Comparison of ENCODE assay signal across 9 cellular contexts in genomic region chr12:576613-577110, GRCh38.
DNase-seq lines count a peak whose midpoint lies in the region; ATAC-seq and TF ChIP-seq lines count a peak whose summit lies in the region.
"Had no signal": no experiment of that assay in that cellular context is flagged by ENCODE, and none has a peak within 500 bp of the region (broad histone marks: within the 10 kb centered on the region; RNA-seq: fewer than 3 reads in every experiment).

No MANE protein-coding gene starts in this region.

- peak overlapping the region in 2 of 3 donors; percentile 59 to 78 for H3K9ac ChIP-seq in skeletal muscle tissue (ENCODE audit: low read depth in 1 of 3, low read length in 3 of 3)

- H3K36me3 ChIP-seq in GM23338 (ENCODE audit: insufficient read depth), result no peaks in the 10 kb centered on the region
- H3K36me3 ChIP-seq in SJCRH30, result no peaks in the 10 kb centered on the region
- H3K36me3 ChIP-seq in gastroesophageal sphincter, result no peaks in the 10 kb centered on the region
- no peaks in the 10 kb centered on the region for H3K36me3 ChIP-seq in skeletal muscle tissue (ENCODE audit: control insufficient read depth in 3 of 3, insufficient read depth in 3 of 3, low read length in 3 of 3)

- H3K9me3 ChIP-seq in SJCRH30 (replicated peaks), result no peaks in the 10 kb centered on the region
- no peaks in the 10 kb centered on the region for H3K9me3 ChIP-seq in gastroesophageal sphincter
- H3K9me3 ChIP-seq in skeletal muscle tissue (ENCODE audit: control insufficient read depth in 3 of 3, low read length in 3 of 3), result no peaks in the 10 kb centered on the region

- peak overlapping the region; percentile 30; the same call in 1 of the 2 replicates for H3K4me3 ChIP-seq in GM23338
- peak overlapping the region; percentile 1; the same call in 1 of the 2 replicates for H3K4me3 ChIP-seq in SJCRH30
- no peak overlapping the region for H3K4me3 ChIP-seq in gastroesophageal sphincter
- H3K4me3 ChIP-seq in skeletal muscle tissue (ENCODE audit: low read length in 3 of 3), result peak overlapping the region; percentile 43 to 58 (median 56)

- no peak overlapping the region for H3K27ac Mint-ChIP-seq in GM23338

- DNase-seq in GM23338 (ENCODE audit: low spot score) (no peak), SJCRH30 (peak in 1 of 2 experiments; percentile 11), left lobe of liver (ENCODE audit: low spot score) (no peak), GM13977 (ENCODE audit: low spot score) (no peak), retina (no peak)
- DNase-seq: SIG-M5 had no signal

- no peaks in the 10 kb centered on the region; the same call in 2 of the 3 replicates for H3K9me3 Mint-ChIP-seq in GM23338

- in situ Hi-C loops in GM13977 (cut with MboI; ENCODE audit: low pct_unique_long_range_greater_than_20kb, low sequenced_read_pairs, unreplicated experiment), result no loop called here

- ATAC-seq in GM23338 (no peak), gastroesophageal sphincter (no peak), left lobe of liver (no peak), HG03432 (IDR thresholded peaks at IDR 0.05; ENCODE audit: unreplicated experiment) (no peak)

- no peaks in the 10 kb centered on the region for H4K20me1 ChIP-seq in GM23338 (replicated peaks; ENCODE audit: insufficient read depth)

- peak overlapping the region; percentile 95 for H2AFZ ChIP-seq in GM23338

- H3K36me3 Mint-ChIP-seq in GM23338 (ENCODE audit: low read depth), result no peaks in the 10 kb centered on the region; the same call in 2 of the 3 replicates

- no peaks in the 10 kb centered on the region; the same call in 1 of the 2 replicates for H3F3A ChIP-seq in GM23338 (replicated peaks; ENCODE audit: low read depth)

- H3K4me1 ChIP-seq in GM23338 (ENCODE audit: insufficient read depth) (peaks cover 8% of the 10 kb centered on the region; the same call in 1 of the 2 replicates), SJCRH30 (peaks cover 25% of the 10 kb centered on the region), gastroesophageal sphincter (peaks cover 0 to 47% (median 13%) of the 10 kb centered on the region in 3 donors), skeletal muscle tissue (ENCODE audit: control insufficient read depth in 3 of 3, insufficient read depth in 3 of 3, low read length in 3 of 3) (peaks cover 38 to 51% (median 50%) of the 10 kb centered on the region in 3 donors)

- H3K79me2 ChIP-seq in GM23338 (replicated peaks; ENCODE audit: insufficient read depth), result no peaks in the 10 kb centered on the region

- H3K4me3 Mint-ChIP-seq in GM23338, result no peak overlapping the region

- TF ChIP-seq CTCF in GM23338 (conservative IDR thresholded peaks at IDR 0.05; ENCODE audit: low read depth in 2 of 2) (no peak), gastroesophageal sphincter (IDR thresholded peaks at IDR 0.05) (no peak), GM13977 (IDR thresholded peaks at IDR 0.05; ENCODE audit: extremely low read depth, insufficient read depth, missing control alignments) (no peak)

- H3K4me1 Mint-ChIP-seq in GM23338, result peaks cover 22% of the 10 kb centered on the region

- H3K27me3 ChIP-seq in GM23338 (ENCODE audit: insufficient read depth) (peaks cover 7% of the 10 kb centered on the region; the same call in 1 of the 2 replicates), SJCRH30 (no peaks in the 10 kb centered on the region), gastroesophageal sphincter (no peaks in the 10 kb centered on the region), skeletal muscle tissue (ENCODE audit: control insufficient read depth in 3 of 3, insufficient read depth in 3 of 3, low read length in 3 of 3) (no peaks in the 10 kb centered on the region)

- H3K27ac ChIP-seq in GM23338 (ENCODE audit: low read depth), result no peak overlapping the region
- H3K27ac ChIP-seq in SJCRH30, result peak overlapping the region; percentile 39
- peak overlapping the region in 3 of 4 donors; percentile 65 to 73 (median 71) for H3K27ac ChIP-seq in gastroesophageal sphincter
- H3K27ac ChIP-seq in skeletal muscle tissue (ENCODE audit: low read depth, low read length), result peak overlapping the region; percentile 54

- peak overlapping the region; percentile 42; the same call in 1 of the 2 replicates for H3K4me2 ChIP-seq in GM23338

- WGBS in gastroesophageal sphincter (ENCODE audit: low coverage in 1 of 2), 2 donors, result 83 to 89% methylated on average over 7 to 8 of the region's 14 CpGs

- TF ChIP-seq POLR2A in gastroesophageal sphincter (IDR thresholded peaks at IDR 0.05), result no peak

- peaks cover 8% of the 10 kb centered on the region for H3K27me3 Mint-ChIP-seq in GM23338 (ENCODE audit: insufficient read depth, low read depth, poor library complexity)

- TF ChIP-seq EP300 in gastroesophageal sphincter (IDR thresholded peaks at IDR 0.05), result no peak

- no peaks in the 10 kb centered on the region for H3K9me2 ChIP-seq in GM23338 (ENCODE audit: insufficient read depth)

TF ChIP-seq in GM23338, 12 proteins besides CTCF, POLR2A, EP300 and RAD21 (continues in another document):
- TF ChIP-seq NANOG (IDR thresholded peaks at IDR 0.05; ENCODE audit: borderline replicate concordance) (no peak), EZH2phosphoT487 (IDR thresholded peaks at IDR 0.05; ENCODE audit: unreplicated experiment) (no peak), ZNF114 (CRISPR knock-in tag; IDR thresholded peaks at IDR 0.05) (no peak), JUNB (IDR thresholded peaks at IDR 0.05; ENCODE audit: unreplicated experiment) (no peak), EZH2 (IDR thresholded peaks at IDR 0.05; ENCODE audit: low read depth, unreplicated experiment) (no peak), CREB1 (CRISPR knock-in tag; IDR thresholded peaks at IDR 0.05; ENCODE audit: low read depth) (no peak), POLR2AphosphoS5 (IDR thresholded peaks at IDR 0.05; ENCODE audit: low read depth) (no peak), ETS1 (IDR thresholded peaks at IDR 0.05) (no peak)
- TF ChIP-seq, protein P1, sequence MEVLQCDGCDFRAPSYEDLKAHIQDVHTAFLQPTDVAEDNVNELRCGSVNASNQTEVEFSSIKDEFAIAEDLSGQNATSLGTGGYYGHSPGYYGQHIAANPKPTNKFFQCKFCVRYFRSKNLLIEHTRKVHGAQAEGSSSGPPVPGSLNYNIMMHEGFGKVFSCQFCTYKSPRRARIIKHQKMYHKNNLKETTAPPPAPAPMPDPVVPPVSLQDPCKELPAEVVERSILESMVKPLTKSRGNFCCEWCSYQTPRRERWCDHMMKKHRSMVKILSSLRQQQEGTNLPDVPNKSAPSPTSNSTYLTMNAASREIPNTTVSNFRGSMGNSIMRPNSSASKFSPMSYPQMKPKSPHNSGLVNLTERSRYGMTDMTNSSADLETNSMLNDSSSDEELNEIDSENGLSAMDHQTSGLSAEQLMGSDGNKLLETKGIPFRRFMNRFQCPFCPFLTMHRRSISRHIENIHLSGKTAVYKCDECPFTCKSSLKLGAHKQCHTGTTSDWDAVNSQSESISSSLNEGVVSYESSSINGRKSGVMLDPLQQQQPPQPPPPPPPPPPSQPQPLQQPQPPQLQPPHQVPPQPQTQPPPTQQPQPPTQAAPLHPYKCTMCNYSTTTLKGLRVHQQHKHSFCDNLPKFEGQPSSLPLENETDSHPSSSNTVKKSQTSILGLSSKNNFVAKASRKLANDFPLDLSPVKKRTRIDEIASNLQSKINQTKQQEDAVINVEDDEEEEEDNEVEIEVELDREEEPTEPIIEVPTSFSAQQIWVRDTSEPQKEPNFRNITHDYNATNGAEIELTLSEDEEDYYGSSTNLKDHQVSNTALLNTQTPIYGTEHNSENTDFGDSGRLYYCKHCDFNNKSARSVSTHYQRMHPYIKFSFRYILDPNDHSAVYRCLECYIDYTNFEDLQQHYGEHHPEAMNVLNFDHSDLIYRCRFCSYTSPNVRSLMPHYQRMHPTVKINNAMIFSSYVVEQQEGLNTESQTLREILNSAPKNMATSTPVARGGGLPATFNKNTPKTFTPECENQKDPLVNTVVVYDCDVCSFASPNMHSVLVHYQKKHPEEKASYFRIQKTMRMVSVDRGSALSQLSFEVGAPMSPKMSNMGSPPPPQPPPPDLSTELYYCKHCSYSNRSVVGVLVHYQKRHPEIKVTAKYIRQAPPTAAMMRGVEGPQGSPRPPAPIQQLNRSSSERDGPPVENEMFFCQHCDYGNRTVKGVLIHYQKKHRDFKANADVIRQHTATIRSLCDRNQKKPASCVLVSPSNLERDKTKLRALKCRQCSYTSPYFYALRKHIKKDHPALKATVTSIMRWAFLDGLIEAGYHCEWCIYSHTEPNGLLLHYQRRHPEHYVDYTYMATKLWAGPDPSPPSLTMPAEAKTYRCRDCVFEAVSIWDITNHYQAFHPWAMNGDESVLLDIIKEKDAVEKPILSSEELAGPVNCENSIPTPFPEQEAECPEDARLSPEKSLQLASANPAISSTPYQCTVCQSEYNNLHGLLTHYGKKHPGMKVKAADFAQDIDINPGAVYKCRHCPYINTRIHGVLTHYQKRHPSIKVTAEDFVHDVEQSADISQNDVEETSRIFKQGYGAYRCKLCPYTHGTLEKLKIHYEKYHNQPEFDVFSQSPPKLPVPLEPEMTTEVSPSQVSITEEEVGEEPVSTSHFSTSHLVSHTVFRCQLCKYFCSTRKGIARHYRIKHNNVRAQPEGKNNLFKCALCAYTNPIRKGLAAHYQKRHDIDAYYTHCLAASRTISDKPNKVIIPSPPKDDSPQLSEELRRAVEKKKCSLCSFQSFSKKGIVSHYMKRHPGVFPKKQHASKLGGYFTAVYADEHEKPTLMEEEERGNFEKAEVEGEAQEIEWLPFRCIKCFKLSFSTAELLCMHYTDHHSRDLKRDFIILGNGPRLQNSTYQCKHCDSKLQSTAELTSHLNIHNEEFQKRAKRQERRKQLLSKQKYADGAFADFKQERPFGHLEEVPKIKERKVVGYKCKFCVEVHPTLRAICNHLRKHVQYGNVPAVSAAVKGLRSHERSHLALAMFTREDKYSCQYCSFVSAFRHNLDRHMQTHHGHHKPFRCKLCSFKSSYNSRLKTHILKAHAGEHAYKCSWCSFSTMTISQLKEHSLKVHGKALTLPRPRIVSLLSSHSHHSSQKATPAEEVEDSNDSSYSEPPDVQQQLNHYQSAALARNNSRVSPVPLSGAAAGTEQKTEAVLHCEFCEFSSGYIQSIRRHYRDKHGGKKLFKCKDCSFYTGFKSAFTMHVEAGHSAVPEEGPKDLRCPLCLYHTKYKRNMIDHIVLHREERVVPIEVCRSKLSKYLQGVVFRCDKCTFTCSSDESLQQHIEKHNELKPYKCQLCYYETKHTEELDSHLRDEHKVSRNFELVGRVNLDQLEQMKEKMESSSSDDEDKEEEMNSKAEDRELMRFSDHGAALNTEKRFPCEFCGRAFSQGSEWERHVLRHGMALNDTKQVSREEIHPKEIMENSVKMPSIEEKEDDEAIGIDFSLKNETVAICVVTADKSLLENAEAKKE (CRISPR knock-in tag; IDR thresholded peaks at IDR 0.05), result no peak

Comparison
In these comparisons a context has a peak if more than half of its experiments do, and no peak if none do; other contexts are left out.
1. H3K4me3 ChIP-seq: peak in GM23338 (single experiment), SJCRH30 (single experiment) and skeletal muscle tissue (3 of 3); none in gastroesophageal sphincter (0 of 2).